ENCODE assay signal across 17 cellular contexts in genomic region chr13:111909971-111910671, GRCh38.
A peak's percentile ranks its signal among the peaks of the same experiment; 100 is the strongest.
DNase-seq lines count a peak whose midpoint lies in the region; ATAC-seq and TF ChIP-seq lines count a peak whose summit lies in the region.
"Had no signal": no experiment of that assay in that cellular context is flagged by ENCODE, and none has a peak within 500 bp of the region (broad histone marks: within the 10 kb centered on the region; RNA-seq: fewer than 3 reads in every experiment).

No MANE protein-coding gene starts in this region.

- H3K36me3 Mint-ChIP-seq in activated naive CD4-positive, alpha-beta T cell treated with anti-CD3 and anti-CD28 coated beads, Interleukin-2, amount 10 ng/mL, durations not matched to agents 7 days and 5 days: no peaks in the 10 kb centered on the region
- H3K36me3 Mint-ChIP-seq in osteocyte (ENCODE audit: unreplicated experiment): no peaks in the 10 kb centered on the region
- H3K36me3 Mint-ChIP-seq: CD4-positive, alpha-beta memory T cell had no signal

- H3K9me3 Mint-ChIP-seq in activated naive CD4-positive, alpha-beta T cell treated with anti-CD3 and anti-CD28 coated beads, Interleukin-2, amount 10 ng/mL, durations not matched to agents 7 days and 5 days: peaks cover 3% of the 10 kb centered on the region
- H3K9me3 Mint-ChIP-seq in osteocyte (ENCODE audit: unreplicated experiment): peaks cover 10% of the 10 kb centered on the region

- no peak overlapping the region for H3K27ac Mint-ChIP-seq in activated naive CD4-positive, alpha-beta T cell treated with anti-CD3 and anti-CD28 coated beads, Interleukin-2, amount 10 ng/mL, durations not matched to agents 7 days and 5 days
- H3K27ac Mint-ChIP-seq in osteocyte (ENCODE audit: unreplicated experiment): no peak overlapping the region
- H3K27ac Mint-ChIP-seq: CD4-positive, alpha-beta memory T cell had no signal

- H3K27me3 Mint-ChIP-seq in activated naive CD4-positive, alpha-beta T cell treated with anti-CD3 and anti-CD28 coated beads, Interleukin-2, amount 10 ng/mL, durations not matched to agents 7 days and 5 days: no peaks in the 10 kb centered on the region
- H3K27me3 Mint-ChIP-seq in osteocyte (ENCODE audit: unreplicated experiment): no peaks in the 10 kb centered on the region
- H3K27me3 Mint-ChIP-seq: CD4-positive, alpha-beta memory T cell had no signal

- H3K4me3 Mint-ChIP-seq in activated naive CD4-positive, alpha-beta T cell treated with anti-CD3 and anti-CD28 coated beads, Interleukin-2, amount 10 ng/mL, durations not matched to agents 7 days and 5 days: no peak overlapping the region
- no peak overlapping the region for H3K4me3 Mint-ChIP-seq in osteocyte (ENCODE audit: unreplicated experiment)
- H3K4me3 Mint-ChIP-seq: CD4-positive, alpha-beta memory T cell had no signal

- no peak for ATAC-seq in GM19397 (IDR thresholded peaks at IDR 0.05; ENCODE audit: unreplicated experiment)
- ATAC-seq: A549, HepG2, PC-3 had no signal

- DNase-seq in activated naive CD4-positive, alpha-beta T cell treated with anti-CD3 and anti-CD28 coated beads, Interleukin-2, amount 10 ng/mL, durations not matched to agents 7 days and 5 days: peak; percentile 6
- no peak for DNase-seq in activated naive CD4-positive, alpha-beta T cell treated with Interleukin-2 at 50 U/mL for 16 hours
- DNase-seq in islet precursor cell (peak; percentile 37), osteocyte (ENCODE audit: extremely low spot score, unreplicated experiment) (peak; percentile 80), GDM1 (lab: John Stamatoyannopoulos, UW) (no peak), NCI-H446 (lab: John Stamatoyannopoulos, UW) (no peak), SW 1271 (lab: John Stamatoyannopoulos, UW) (no peak)
- DNase-seq: CD4-positive, alpha-beta memory T cell; KBM-7; NCI-H1105 treated with DMSO at 0.1 percent for 48 hours; NCI-H1694 treated with DMSO at 0.1 percent for 48 hours; NCI-H510A; PC-3; SJCRH30 had no signal

- H3K4me1 Mint-ChIP-seq in activated naive CD4-positive, alpha-beta T cell treated with anti-CD3 and anti-CD28 coated beads, Interleukin-2, amount 10 ng/mL, durations not matched to agents 7 days and 5 days: no peaks in the 10 kb centered on the region
- H3K4me1 Mint-ChIP-seq in osteocyte (ENCODE audit: unreplicated experiment): no peaks in the 10 kb centered on the region
- H3K4me1 Mint-ChIP-seq: CD4-positive, alpha-beta memory T cell had no signal

- TF ChIP-seq CTCF in osteocyte (IDR thresholded peaks at IDR 0.05): no peak

- CTCF ChIA-PET in activated naive CD4-positive, alpha-beta T cell treated with anti-CD3 and anti-CD28 coated beads, Interleukin-2, amount 10 ng/mL, durations not matched to agents 7 days and 5 days (lab: Charles Lee): no interaction called here

Comparison
In these comparisons a context has a peak if more than half of its experiments do, and no peak if none do; other contexts are left out.
1. DNase-seq: peak in activated naive CD4-positive, alpha-beta T cell treated with anti-CD3 and anti-CD28 coated beads, Interleukin-2, amount 10 ng/mL, durations not matched to agents 7 days and 5 days (single experiment), islet precursor cell (single experiment) and osteocyte (single experiment); none in activated naive CD4-positive, alpha-beta T cell treated with Interleukin-2 at 50 U/mL for 16 hours (single experiment), GDM1 (single experiment), NCI-H446 (0 of 2) and SW 1271 (0 of 2).